Comparison of ENCODE assay signal across 1 cellular context in the genomic region with DNA sequence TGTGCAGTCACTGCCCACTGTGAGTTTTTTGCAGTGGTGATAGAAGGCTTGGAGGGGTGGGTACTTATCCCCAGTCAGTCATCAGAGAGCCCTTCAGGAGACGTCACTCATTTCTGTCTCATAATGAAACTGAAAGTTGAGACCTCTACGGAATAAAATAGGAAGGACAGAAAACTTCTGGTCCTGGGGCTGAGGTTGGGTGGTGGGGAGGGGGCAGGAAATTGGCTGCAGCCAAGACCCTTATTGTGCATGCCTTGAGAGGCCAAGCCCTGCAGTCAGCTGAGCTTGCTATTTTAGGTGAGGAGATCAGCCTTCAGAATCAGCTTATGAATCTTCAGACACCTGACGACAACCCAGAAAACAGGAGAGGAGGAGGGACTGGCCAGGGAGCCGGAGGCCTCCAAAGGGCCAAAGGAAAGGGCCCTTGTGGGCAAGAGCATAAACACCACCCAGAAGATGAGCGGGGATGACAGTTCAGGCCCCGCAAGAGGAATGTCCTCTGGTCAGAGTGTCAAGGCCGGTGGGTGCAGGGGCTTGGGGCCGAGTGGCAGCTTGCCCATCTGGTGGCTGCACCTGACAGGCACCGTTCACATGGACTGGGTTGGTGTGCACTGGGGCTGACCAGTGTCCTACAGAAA.
TF ChIP-seq lines count a peak whose summit lies in the region.

No MANE protein-coding gene starts in this region.

TF ChIP-seq in GM23338, 12 proteins besides CTCF, POLR2A, EP300 and RAD21 (continued from another document):
- TF ChIP-seq, protein P1, sequence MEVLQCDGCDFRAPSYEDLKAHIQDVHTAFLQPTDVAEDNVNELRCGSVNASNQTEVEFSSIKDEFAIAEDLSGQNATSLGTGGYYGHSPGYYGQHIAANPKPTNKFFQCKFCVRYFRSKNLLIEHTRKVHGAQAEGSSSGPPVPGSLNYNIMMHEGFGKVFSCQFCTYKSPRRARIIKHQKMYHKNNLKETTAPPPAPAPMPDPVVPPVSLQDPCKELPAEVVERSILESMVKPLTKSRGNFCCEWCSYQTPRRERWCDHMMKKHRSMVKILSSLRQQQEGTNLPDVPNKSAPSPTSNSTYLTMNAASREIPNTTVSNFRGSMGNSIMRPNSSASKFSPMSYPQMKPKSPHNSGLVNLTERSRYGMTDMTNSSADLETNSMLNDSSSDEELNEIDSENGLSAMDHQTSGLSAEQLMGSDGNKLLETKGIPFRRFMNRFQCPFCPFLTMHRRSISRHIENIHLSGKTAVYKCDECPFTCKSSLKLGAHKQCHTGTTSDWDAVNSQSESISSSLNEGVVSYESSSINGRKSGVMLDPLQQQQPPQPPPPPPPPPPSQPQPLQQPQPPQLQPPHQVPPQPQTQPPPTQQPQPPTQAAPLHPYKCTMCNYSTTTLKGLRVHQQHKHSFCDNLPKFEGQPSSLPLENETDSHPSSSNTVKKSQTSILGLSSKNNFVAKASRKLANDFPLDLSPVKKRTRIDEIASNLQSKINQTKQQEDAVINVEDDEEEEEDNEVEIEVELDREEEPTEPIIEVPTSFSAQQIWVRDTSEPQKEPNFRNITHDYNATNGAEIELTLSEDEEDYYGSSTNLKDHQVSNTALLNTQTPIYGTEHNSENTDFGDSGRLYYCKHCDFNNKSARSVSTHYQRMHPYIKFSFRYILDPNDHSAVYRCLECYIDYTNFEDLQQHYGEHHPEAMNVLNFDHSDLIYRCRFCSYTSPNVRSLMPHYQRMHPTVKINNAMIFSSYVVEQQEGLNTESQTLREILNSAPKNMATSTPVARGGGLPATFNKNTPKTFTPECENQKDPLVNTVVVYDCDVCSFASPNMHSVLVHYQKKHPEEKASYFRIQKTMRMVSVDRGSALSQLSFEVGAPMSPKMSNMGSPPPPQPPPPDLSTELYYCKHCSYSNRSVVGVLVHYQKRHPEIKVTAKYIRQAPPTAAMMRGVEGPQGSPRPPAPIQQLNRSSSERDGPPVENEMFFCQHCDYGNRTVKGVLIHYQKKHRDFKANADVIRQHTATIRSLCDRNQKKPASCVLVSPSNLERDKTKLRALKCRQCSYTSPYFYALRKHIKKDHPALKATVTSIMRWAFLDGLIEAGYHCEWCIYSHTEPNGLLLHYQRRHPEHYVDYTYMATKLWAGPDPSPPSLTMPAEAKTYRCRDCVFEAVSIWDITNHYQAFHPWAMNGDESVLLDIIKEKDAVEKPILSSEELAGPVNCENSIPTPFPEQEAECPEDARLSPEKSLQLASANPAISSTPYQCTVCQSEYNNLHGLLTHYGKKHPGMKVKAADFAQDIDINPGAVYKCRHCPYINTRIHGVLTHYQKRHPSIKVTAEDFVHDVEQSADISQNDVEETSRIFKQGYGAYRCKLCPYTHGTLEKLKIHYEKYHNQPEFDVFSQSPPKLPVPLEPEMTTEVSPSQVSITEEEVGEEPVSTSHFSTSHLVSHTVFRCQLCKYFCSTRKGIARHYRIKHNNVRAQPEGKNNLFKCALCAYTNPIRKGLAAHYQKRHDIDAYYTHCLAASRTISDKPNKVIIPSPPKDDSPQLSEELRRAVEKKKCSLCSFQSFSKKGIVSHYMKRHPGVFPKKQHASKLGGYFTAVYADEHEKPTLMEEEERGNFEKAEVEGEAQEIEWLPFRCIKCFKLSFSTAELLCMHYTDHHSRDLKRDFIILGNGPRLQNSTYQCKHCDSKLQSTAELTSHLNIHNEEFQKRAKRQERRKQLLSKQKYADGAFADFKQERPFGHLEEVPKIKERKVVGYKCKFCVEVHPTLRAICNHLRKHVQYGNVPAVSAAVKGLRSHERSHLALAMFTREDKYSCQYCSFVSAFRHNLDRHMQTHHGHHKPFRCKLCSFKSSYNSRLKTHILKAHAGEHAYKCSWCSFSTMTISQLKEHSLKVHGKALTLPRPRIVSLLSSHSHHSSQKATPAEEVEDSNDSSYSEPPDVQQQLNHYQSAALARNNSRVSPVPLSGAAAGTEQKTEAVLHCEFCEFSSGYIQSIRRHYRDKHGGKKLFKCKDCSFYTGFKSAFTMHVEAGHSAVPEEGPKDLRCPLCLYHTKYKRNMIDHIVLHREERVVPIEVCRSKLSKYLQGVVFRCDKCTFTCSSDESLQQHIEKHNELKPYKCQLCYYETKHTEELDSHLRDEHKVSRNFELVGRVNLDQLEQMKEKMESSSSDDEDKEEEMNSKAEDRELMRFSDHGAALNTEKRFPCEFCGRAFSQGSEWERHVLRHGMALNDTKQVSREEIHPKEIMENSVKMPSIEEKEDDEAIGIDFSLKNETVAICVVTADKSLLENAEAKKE (CRISPR knock-in tag; IDR thresholded peaks at IDR 0.05), result no peak
- TF ChIP-seq, protein P2, sequence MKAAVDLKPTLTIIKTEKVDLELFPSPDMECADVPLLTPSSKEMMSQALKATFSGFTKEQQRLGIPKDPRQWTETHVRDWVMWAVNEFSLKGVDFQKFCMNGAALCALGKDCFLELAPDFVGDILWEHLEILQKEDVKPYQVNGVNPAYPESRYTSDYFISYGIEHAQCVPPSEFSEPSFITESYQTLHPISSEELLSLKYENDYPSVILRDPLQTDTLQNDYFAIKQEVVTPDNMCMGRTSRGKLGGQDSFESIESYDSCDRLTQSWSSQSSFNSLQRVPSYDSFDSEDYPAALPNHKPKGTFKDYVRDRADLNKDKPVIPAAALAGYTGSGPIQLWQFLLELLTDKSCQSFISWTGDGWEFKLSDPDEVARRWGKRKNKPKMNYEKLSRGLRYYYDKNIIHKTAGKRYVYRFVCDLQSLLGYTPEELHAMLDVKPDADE (IDR thresholded peaks at IDR 0.05), result no peak
- TF ChIP-seq CREB1 (CRISPR knock-in tag; IDR thresholded peaks at IDR 0.05; ENCODE audit: low read depth) (no peak), ZNF114 (CRISPR knock-in tag; IDR thresholded peaks at IDR 0.05) (no peak), STAT1 (IDR thresholded peaks at IDR 0.05; ENCODE audit: unreplicated experiment) (no peak), EZH2phosphoT487 (IDR thresholded peaks at IDR 0.05; ENCODE audit: unreplicated experiment) (no peak), POLR2AphosphoS5 (IDR thresholded peaks at IDR 0.05; ENCODE audit: low read depth) (no peak)
- TF ChIP-seq, protein P3, sequence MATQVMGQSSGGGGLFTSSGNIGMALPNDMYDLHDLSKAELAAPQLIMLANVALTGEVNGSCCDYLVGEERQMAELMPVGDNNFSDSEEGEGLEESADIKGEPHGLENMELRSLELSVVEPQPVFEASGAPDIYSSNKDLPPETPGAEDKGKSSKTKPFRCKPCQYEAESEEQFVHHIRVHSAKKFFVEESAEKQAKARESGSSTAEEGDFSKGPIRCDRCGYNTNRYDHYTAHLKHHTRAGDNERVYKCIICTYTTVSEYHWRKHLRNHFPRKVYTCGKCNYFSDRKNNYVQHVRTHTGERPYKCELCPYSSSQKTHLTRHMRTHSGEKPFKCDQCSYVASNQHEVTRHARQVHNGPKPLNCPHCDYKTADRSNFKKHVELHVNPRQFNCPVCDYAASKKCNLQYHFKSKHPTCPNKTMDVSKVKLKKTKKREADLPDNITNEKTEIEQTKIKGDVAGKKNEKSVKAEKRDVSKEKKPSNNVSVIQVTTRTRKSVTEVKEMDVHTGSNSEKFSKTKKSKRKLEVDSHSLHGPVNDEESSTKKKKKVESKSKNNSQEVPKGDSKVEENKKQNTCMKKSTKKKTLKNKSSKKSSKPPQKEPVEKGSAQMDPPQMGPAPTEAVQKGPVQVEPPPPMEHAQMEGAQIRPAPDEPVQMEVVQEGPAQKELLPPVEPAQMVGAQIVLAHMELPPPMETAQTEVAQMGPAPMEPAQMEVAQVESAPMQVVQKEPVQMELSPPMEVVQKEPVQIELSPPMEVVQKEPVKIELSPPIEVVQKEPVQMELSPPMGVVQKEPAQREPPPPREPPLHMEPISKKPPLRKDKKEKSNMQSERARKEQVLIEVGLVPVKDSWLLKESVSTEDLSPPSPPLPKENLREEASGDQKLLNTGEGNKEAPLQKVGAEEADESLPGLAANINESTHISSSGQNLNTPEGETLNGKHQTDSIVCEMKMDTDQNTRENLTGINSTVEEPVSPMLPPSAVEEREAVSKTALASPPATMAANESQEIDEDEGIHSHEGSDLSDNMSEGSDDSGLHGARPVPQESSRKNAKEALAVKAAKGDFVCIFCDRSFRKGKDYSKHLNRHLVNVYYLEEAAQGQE (IDR thresholded peaks at IDR 0.05; ENCODE audit: unreplicated experiment), result no peak
TF ChIP-seq in GM23338: peak in this region for 0.
